Comparison of ENCODE assay signal across 10 cellular contexts in the genomic region with DNA sequence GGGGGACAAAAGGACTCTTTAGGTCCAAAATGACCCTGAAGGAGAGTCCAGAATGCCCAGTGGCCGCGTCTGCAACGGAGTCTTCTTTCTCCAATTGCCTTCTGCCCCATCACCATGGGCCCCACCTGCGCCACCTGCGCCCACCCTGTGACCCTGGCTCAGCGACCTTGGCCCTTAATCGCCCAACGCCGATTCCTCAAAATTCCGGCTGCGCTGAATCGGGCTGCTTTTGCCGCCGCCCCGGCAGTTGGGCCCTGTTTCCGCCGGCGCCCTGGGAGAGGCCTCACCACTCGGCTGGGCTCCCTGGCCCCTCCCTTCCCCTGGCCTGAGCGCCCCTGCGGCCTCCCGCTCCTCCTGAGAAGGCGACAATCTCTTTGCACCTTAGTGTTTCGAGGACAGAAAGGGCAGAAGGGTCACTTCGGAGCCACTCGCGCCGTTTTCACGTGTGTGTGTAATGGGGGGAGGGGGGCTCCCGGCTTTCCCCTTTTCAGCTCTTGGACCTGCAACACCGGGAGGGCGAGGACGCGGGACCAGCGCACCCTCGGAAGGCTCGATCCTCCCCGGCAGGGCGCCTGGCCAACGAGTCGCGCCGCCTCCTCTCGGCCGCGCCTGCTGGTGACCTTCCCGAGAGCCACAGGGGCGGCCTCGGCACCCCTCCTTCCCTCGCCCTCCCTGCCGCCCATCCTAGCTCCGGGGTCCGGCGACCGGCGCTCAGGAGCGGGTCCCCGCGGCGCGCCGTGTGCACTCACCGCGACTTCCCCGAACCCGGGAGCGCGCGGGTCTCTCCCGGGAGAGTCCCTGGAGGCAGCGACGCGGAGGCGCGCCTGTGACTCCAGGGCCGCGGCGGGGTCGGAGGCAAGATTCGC. TPM values are rescaled to one million over a fixed set of nuclear protein-coding genes. Genes with fewer than 3 reads are reported as not detected.
DNase-seq lines count a peak whose midpoint lies in the region; ATAC-seq, FAIRE-seq and TF ChIP-seq lines count a peak whose summit lies in the region.
"Had no signal": no experiment of that assay in that cellular context is flagged by ENCODE, and none has a peak within 500 bp of the region (broad histone marks: within the 10 kb centered on the region; RNA-seq: fewer than 3 reads in every experiment).

No MANE protein-coding gene starts in this region.

- H3K23ac ChIP-seq in H1 (ENCODE audit: insufficient read length), result no peak overlapping the region

- H2BK12ac ChIP-seq in H1 (ENCODE audit: low read depth, low read length), result 0 out of 2 replicates have a peak overlapping the region, but pooled peaks have one; percentile 17

- no peak overlapping the region for H3K27ac Mint-ChIP-seq in neural crest cell (ENCODE audit: unreplicated experiment)

- no peak for TF ChIP-seq EP300 in H1 (IDR thresholded peaks at IDR 0.05; ENCODE audit: borderline replicate concordance in 1 of 2, low read depth in 2 of 2, low read length in 2 of 2)

- TF ChIP-seq RAD21 in H1 (IDR thresholded peaks at IDR 0.05 in 1 of 2, conservative IDR thresholded peaks at IDR 0.05 in 1 of 2; ENCODE audit: low read depth in 2 of 2, low read length in 2 of 2), result no peak

- H2BK120ac ChIP-seq in H1 (replicated peaks; ENCODE audit: low read depth, low read length), result no peak overlapping the region

- POLR2A ChIA-PET in H1 (lab: Charles Lee; ENCODE audit: partially characterized antibody), result interaction anchor here (3.5 kb wide), 1 partner anchor 11 kb away, joined by 15 read pairs; no protein-coding TSS in a partner anchor

- peaks cover 0 to 91% (median 73%) of the 10 kb centered on the region in 11 experiments; a peak in 18 of 22 replicates for H4K20me1 ChIP-seq in BLaER1 treated with 17β-estradiol and CSF1 and Interleukin-3, amounts not matched to agents 10 nM and 100 nM
- H4K20me1 ChIP-seq in H1 (replicated peaks in 1 of 2; ENCODE audit: control insufficient read depth in 1 of 2, insufficient read depth in 2 of 2, low read length in 2 of 2) (peaks cover 25 to 29% of the 10 kb centered on the region in 2 experiments), Karpas-422 (ENCODE audit: insufficient read depth, low read depth, low read length) (no peaks in the 10 kb centered on the region)

- no peaks in the 10 kb centered on the region; the same call in 1 of the 2 replicates for H3K79me1 ChIP-seq in H1 (ENCODE audit: low read depth, low read length)

- peak overlapping the region; percentile 71 for H3K18ac ChIP-seq in H1 (ENCODE audit: extremely low read depth, low read length)

- peaks cover 7% of the 10 kb centered on the region; the same call in 1 of the 2 replicates for H3K23me2 ChIP-seq in H1 (ENCODE audit: low read depth, low read length)

- no peak for TF ChIP-seq POLR2A in H1 (IDR thresholded peaks at IDR 0.05; ENCODE audit: control extremely low read depth in 1 of 2, low read depth in 2 of 2, low read length in 2 of 2)

- no peak for ATAC-seq in GM21360 (IDR thresholded peaks at IDR 0.05; ENCODE audit: unreplicated experiment)

- in situ Hi-C loops in KBM-7 (cut with MboI; ENCODE audit: low pct_unique_long_range_greater_than_20kb, low sequenced_read_pairs), result no loop called here

- 2% methylated on average over 18 of the region's 80 CpGs; no CpG with 5 or more reads in 1 of the 2 experiments for WGBS in H1 (ENCODE audit: extremely low coverage in 1 of 2, insufficient coverage in 1 of 2, insufficient read length in 1 of 2, insufficient replicate concordance in 2 of 2, low coverage in 1 of 2, low lambda C conversion rate in 2 of 2, missing lambda C conversion rate in 1 of 2), 2 experiments

- peaks cover 94% of the 10 kb centered on the region for H3K27me3 Mint-ChIP-seq in neural crest cell (ENCODE audit: low read depth)

- H3K9me2 ChIP-seq in Karpas-422 (replicated peaks; ENCODE audit: insufficient read depth, low read length), result no peaks in the 10 kb centered on the region

- H3K36me3 Mint-ChIP-seq in neural crest cell (ENCODE audit: low read depth), result no peaks in the 10 kb centered on the region

- peaks cover 35 to 44% (median 40%) of the 10 kb centered on the region in 11 experiments for H3K9me3 ChIP-seq in BLaER1 treated with 17β-estradiol and CSF1 and Interleukin-3, amounts not matched to agents 10 nM and 100 nM (replicated peaks in 1 of 11)
- H3K9me3 ChIP-seq in H1 (ENCODE audit: insufficient read depth in 2 of 2, low read depth in 1 of 2, low read length in 1 of 2), result no peaks in the 10 kb centered on the region
- H3K9me3 ChIP-seq in Karpas-422 (ENCODE audit: low read length), result no peaks in the 10 kb centered on the region; the same call in 1 of the 2 replicates

- H4K8ac ChIP-seq in H1 (ENCODE audit: extremely low read depth, insufficient read depth, low read length), result peak overlapping the region; percentile 26

- H3K4me1 ChIP-seq in BLaER1 treated with 17β-estradiol and CSF1 and Interleukin-3, amounts not matched to agents 10 nM and 100 nM, result peaks cover 22 to 44% (median 39%) of the 10 kb centered on the region in 10 experiments
- peaks cover 0 to 65% (median 39%) of the 10 kb centered on the region in 4 experiments; a peak in 6 of 7 replicates for H3K4me1 ChIP-seq in H1 (replicated peaks in 1 of 4; ENCODE audit: control insufficient read depth in 3 of 4, insufficient read depth in 4 of 4, low read length in 3 of 4)
- no peaks in the 10 kb centered on the region for H3K4me1 ChIP-seq in Karpas-422 (ENCODE audit: low read length)

- H3K4me1 Mint-ChIP-seq in neural crest cell, result peaks cover 15% of the 10 kb centered on the region

- CTCF ChIA-PET in H1 (lab: Charles Lee; ENCODE audit: partially characterized antibody), result no interaction called here

- no peak overlapping the region for H3K4ac ChIP-seq in H1 (replicated peaks; ENCODE audit: insufficient read length, low read depth, low read length)

- no peaks in the 10 kb centered on the region for H3K36me3 ChIP-seq in BLaER1 treated with 17β-estradiol and CSF1 and Interleukin-3, amounts not matched to agents 10 nM and 100 nM
- H3K36me3 ChIP-seq in H1 (ENCODE audit: control insufficient read depth in 2 of 4, insufficient read depth in 4 of 4, low read length in 3 of 4) (peaks cover 0 to 19% (median 0%) of the 10 kb centered on the region in 4 experiments; a peak in 1 of 8 replicates), Karpas-422 (ENCODE audit: insufficient read depth, low read length) (no peaks in the 10 kb centered on the region)

- no peak overlapping the region for H2AFZ ChIP-seq in H1 (ENCODE audit: low read length)
- no peak overlapping the region for H2AFZ ChIP-seq in Karpas-422 (ENCODE audit: low read length)

- H3K9ac ChIP-seq in BLaER1 treated with 17β-estradiol and CSF1 and Interleukin-3, amounts not matched to agents 10 nM and 100 nM, result peak overlapping the region in 8 of 11 experiments; percentile 19 to 61 (median 28); a peak in 7 of 22 replicates
- no peak overlapping the region for H3K9ac ChIP-seq in H1 (replicated peaks in 1 of 4; ENCODE audit: extremely low read depth in 1 of 4, low read depth in 3 of 4, low read length in 3 of 4)
- H3K9ac ChIP-seq in Karpas-422 (ENCODE audit: low read length), result no peak overlapping the region

- H2BK15ac ChIP-seq in H1 (ENCODE audit: low read length), result no peak overlapping the region

- no peaks in the 10 kb centered on the region for H3K9me3 Mint-ChIP-seq in neural crest cell

- no peak overlapping the region for H4K5ac ChIP-seq in H1 (ENCODE audit: insufficient read length, low read depth, low read length)

- H3K14ac ChIP-seq in H1 (ENCODE audit: insufficient read length), result no peak overlapping the region

- H2AK5ac ChIP-seq in H1 (ENCODE audit: low read depth, low read length), result no peak overlapping the region

- no peak overlapping the region for H4K91ac ChIP-seq in H1 (replicated peaks; ENCODE audit: insufficient read length, low read length)

- peak overlapping the region; percentile 53 to 70 (median 59) for H3K4me3 ChIP-seq in BLaER1 treated with 17β-estradiol and CSF1 and Interleukin-3, amounts not matched to agents 10 nM and 100 nM
- H3K4me3 ChIP-seq in H1 (ENCODE audit: extremely low read depth in 1 of 4, insufficient read depth in 2 of 4, low read depth in 3 of 4, low read length in 4 of 4), result peak overlapping the region; percentile 13 to 52 (median 32); a peak in 6 of 8 replicates
- no peak overlapping the region for H3K4me3 ChIP-seq in Karpas-422 (ENCODE audit: low read length)

- H2BK20ac ChIP-seq in H1 (ENCODE audit: low read length), result no peak overlapping the region

- H3K4me2 ChIP-seq in BLaER1 treated with 17β-estradiol and CSF1 and Interleukin-3, amounts not matched to agents 10 nM and 100 nM, result peak overlapping the region; percentile 82 to 95 (median 92)
- H3K4me2 ChIP-seq in H1 (ENCODE audit: insufficient read depth in 1 of 2, low read depth in 2 of 2, low read length in 2 of 2) (peak overlapping the region; percentile 58 to 76), Karpas-422 (ENCODE audit: low read depth, low read length, poor library complexity, severe bottlenecking) (no peak overlapping the region)

- peak; percentile 39 for DNase-seq in KBM-7
- peak in 1 of 2 experiments; percentile 81 for DNase-seq in H1 (ENCODE audit: low read depth in 1 of 2, low spot score in 2 of 2)
- peak; percentile 20 for DNase-seq in neural crest cell (ENCODE audit: low read depth, low spot score)
- DNase-seq in NCI-H446 (lab: John Stamatoyannopoulos, UW), result no peak
- no peak for DNase-seq in Karpas-422
- no peak for DNase-seq in stimulated activated CD4-positive, alpha-beta T cell treated with anti-CD3 and anti-CD28 coated beads, Interleukin-4, amount 100 ng/mL, for 1 hour
- DNase-seq: kidney glomerular epithelial cell had no signal

- H2BK5ac ChIP-seq in H1 (ENCODE audit: low read depth, low read length), result no peak overlapping the region; the same call in 1 of the 2 replicates

- FAIRE-seq in H1 (lab: Jason Lieb, UNC), result no peak
- FAIRE-seq: GM18507 had no signal

- H3K27ac ChIP-seq in BLaER1 treated with 17β-estradiol and CSF1 and Interleukin-3, amounts not matched to agents 10 nM and 100 nM, result no peak overlapping the region
- no peak overlapping the region for H3K27ac ChIP-seq in H1 (ENCODE audit: low read depth, low read length)
- H3K27ac ChIP-seq in Karpas-422 (ENCODE audit: low read length), result no peak overlapping the region

- H3K4me3 Mint-ChIP-seq in neural crest cell, result no peak overlapping the region

- peaks cover 99 to 100% (median 100%) of the 10 kb centered on the region in 11 experiments for H3K27me3 ChIP-seq in BLaER1 treated with 17β-estradiol and CSF1 and Interleukin-3, amounts not matched to agents 10 nM and 100 nM
- peaks cover 97 to 100% (median 100%) of the 10 kb centered on the region in 4 experiments for H3K27me3 ChIP-seq in H1 (replicated peaks in 1 of 4; ENCODE audit: control insufficient read depth in 3 of 4, extremely low read depth in 1 of 4, insufficient read depth in 3 of 4, low read length in 3 of 4)
- no peaks in the 10 kb centered on the region for H3K27me3 ChIP-seq in Karpas-422 (ENCODE audit: low read length)

- no peak overlapping the region for H3K56ac ChIP-seq in H1 (replicated peaks; ENCODE audit: insufficient read length, low read depth, low read length)

- TF ChIP-seq CTCF in H1 (IDR thresholded peaks at IDR 0.05; ENCODE audit: control extremely low read depth in 1 of 3, insufficient read depth in 1 of 3, low read depth in 1 of 3, low read length in 3 of 3) (no peak), neural crest cell (conservative IDR thresholded peaks at IDR 0.05) (no peak)

- no peaks in the 10 kb centered on the region for H3K79me2 ChIP-seq in H1 (ENCODE audit: control insufficient read depth in 1 of 2, insufficient read depth in 2 of 2, low read length in 2 of 2)
- H3K79me2 ChIP-seq in Karpas-422 (ENCODE audit: low read length), result no peaks in the 10 kb centered on the region

RNA-seq across cellular contexts. Expression of a gene that starts 0.5 kb away (rescaled TPM):
- 0.26 and 0.34 TPM in 2 replicates for total RNA-seq in H1 (2021; fragmentation: NEBNext Ultra II Directional; extraction: Animal tissue kit (Norgen Biotek cat#: 25700))
- polyA plus RNA-seq in H1 (2011; rRNA removed), result 0.05 and 0.16 TPM in 2 replicates
- 0.08 TPM for polyA plus RNA-seq in H1 (2011; cell fraction: cytosol; rRNA removed)
- polyA plus RNA-seq in H1 (2011; cell fraction: nucleus; rRNA removed), result 0.24 TPM
- 0.08 to 0.37 TPM (median 0.19 TPM) in 4 replicates for polyA plus RNA-seq in H1 (2012, experiment 1 of 2)
- 0.05 TPM for polyA plus RNA-seq in H1 (2012, experiment 2 of 2)
- polyA plus RNA-seq in H1 (2013, experiment 1 of 2), result 0.14 TPM
- 0.11 TPM for polyA plus RNA-seq in H1 (2013, experiment 2 of 2)
- polyA minus RNA-seq in H1 (2011; rRNA and poly(A)+ RNA removed), result 0.05 and 0.13 TPM in 2 replicates
- not detected for polyA minus RNA-seq in H1 (2011; cell fraction: cytosol; rRNA and poly(A)+ RNA removed)
- polyA minus RNA-seq in H1 (2011; cell fraction: nucleus; rRNA and poly(A)+ RNA removed), result 0.70 TPM
- not detected in 2 replicates for total RNA-seq in neural crest cell
- total RNA-seq in Karpas-422 (2014; rRNA removed; shearing (Covaris generic); ENCODE audit: low replicate concordance), result not detected in 2 replicates

Comparison
In these comparisons a context has a peak if more than half of its experiments do, and no peak if none do; other contexts are left out.
1. H3K9ac ChIP-seq: peak in BLaER1 treated with 17β-estradiol and CSF1 and Interleukin-3, amounts not matched to agents 10 nM and 100 nM (8 of 11); none in H1 (0 of 4) and Karpas-422 (single experiment).
2. DNase-seq: peak in KBM-7 (single experiment) and neural crest cell (single experiment); none in NCI-H446 (0 of 2), Karpas-422 (single experiment) and stimulated activated CD4-positive, alpha-beta T cell treated with anti-CD3 and anti-CD28 coated beads, Interleukin-4, amount 100 ng/mL, for 1 hour (single experiment).